In genomic region chr1:204150702-204151561, GRCh38 we compare ENCODE assay signal across 8 cellular contexts. TPM values are rescaled to one million over a fixed set of nuclear protein-coding genes. Genes with fewer than 3 reads are reported as not detected.
DNase-seq lines count a peak whose midpoint lies in the region; ATAC-seq and TF ChIP-seq lines count a peak whose summit lies in the region.

No MANE protein-coding gene starts in this region.

- CTCF ChIA-PET in GM10248 (lab: Yijun Ruan, JAX), result interaction anchor here (1.3 to 4.4 kb wide), 3 partner anchors 12 to 277 kb away, joined by 3 to 29 read pairs (median 7); no protein-coding TSS in a partner anchor

- H3K27ac ChIP-seq in BLaER1, result 0 out of 2 replicates have a peak overlapping the region, but pooled peaks have one; percentile 53
- H3K27ac ChIP-seq in Peyer's patch, result peak overlapping the region; percentile 49 to 70 (median 64)
- H3K27ac ChIP-seq in esophagus (ENCODE audit: low read depth in 2 of 2, low read length in 1 of 2), result peak overlapping the region; percentile 34 to 72
- H3K27ac ChIP-seq in neural progenitor cell, result no peak overlapping the region

- peak overlapping the region; percentile 84 for H3K4me3 ChIP-seq in BLaER1
- H3K4me3 ChIP-seq in Peyer's patch, result peak overlapping the region; percentile 51 to 79 (median 68)
- H3K4me3 ChIP-seq in esophagus (ENCODE audit: low read depth in 1 of 2, low read length in 2 of 2), result peak overlapping the region; percentile 66 to 68
- peak overlapping the region; percentile 86 for H3K4me3 ChIP-seq in neural progenitor cell

- H3K9me3 ChIP-seq in BLaER1, result no peaks in the 10 kb centered on the region
- H3K9me3 ChIP-seq in Peyer's patch, result no peaks in the 10 kb centered on the region
- no peaks in the 10 kb centered on the region for H3K9me3 ChIP-seq in esophagus (ENCODE audit: control insufficient read depth in 2 of 2, insufficient read depth in 1 of 2, low read depth in 1 of 2, low read length in 1 of 2)
- no peaks in the 10 kb centered on the region for H3K9me3 ChIP-seq in neural progenitor cell (ENCODE audit: low read depth)

- 28 to 31% methylated on average over 33 of the region's 33 CpGs for WGBS in esophagus, 2 donors

- no peak for TF ChIP-seq POLR2A in Peyer's patch (IDR thresholded peaks at IDR 0.05)

- peaks cover 30% of the 10 kb centered on the region for H3K4me1 Mint-ChIP-seq in neural progenitor cell

- H2AFZ ChIP-seq in neural progenitor cell (replicated peaks), result peak overlapping the region; percentile 98

- no peak overlapping the region for H3K27ac Mint-ChIP-seq in neural progenitor cell

- peak overlapping the region; percentile 78 for H3K9ac ChIP-seq in BLaER1
- no peak overlapping the region for H3K9ac ChIP-seq in neural progenitor cell

- H3K79me2 ChIP-seq in neural progenitor cell (ENCODE audit: low read depth), result no peaks in the 10 kb centered on the region

- peak overlapping the region; percentile 77 for H3K4me3 Mint-ChIP-seq in neural progenitor cell

- peak in 1 of 3 donors; percentile 48 for DNase-seq in Peyer's patch
- peak; percentile 61 for DNase-seq in neural progenitor cell (ENCODE audit: low spot score)
- no peak for DNase-seq in GM20000 (ENCODE audit: low spot score)
- DNase-seq in GM10248 (ENCODE audit: extremely low spot score), result no peak

- H3F3A ChIP-seq in neural progenitor cell (ENCODE audit: low read depth), result peaks cover 15% of the 10 kb centered on the region

- H3K36me3 Mint-ChIP-seq in neural progenitor cell, result no peaks in the 10 kb centered on the region

- H3K9me3 Mint-ChIP-seq in neural progenitor cell, result no peaks in the 10 kb centered on the region

- H3K4me1 ChIP-seq in BLaER1 (peaks cover 19% of the 10 kb centered on the region), Peyer's patch (peaks cover 0 to 14% (median 6%) of the 10 kb centered on the region in 4 donors), esophagus (ENCODE audit: control insufficient read depth in 2 of 2, insufficient read depth in 2 of 2, low read length in 1 of 2) (peaks cover 11 to 30% of the 10 kb centered on the region in 2 donors), neural progenitor cell (peaks cover 14% of the 10 kb centered on the region)

- H4K20me1 ChIP-seq in BLaER1, result no peaks in the 10 kb centered on the region
- peaks cover 6% of the 10 kb centered on the region for H4K20me1 ChIP-seq in neural progenitor cell (ENCODE audit: low read depth)

- peaks cover 28% of the 10 kb centered on the region for H3K27me3 Mint-ChIP-seq in neural progenitor cell (ENCODE audit: insufficient read depth, low read depth)

- POLR2A ChIA-PET in GM10248 (lab: Yijun Ruan, JAX), result no interaction called here

- H3K36me3 ChIP-seq in BLaER1 (peaks cover 3% of the 10 kb centered on the region; the same call in 1 of the 2 replicates), Peyer's patch (no peaks in the 10 kb centered on the region), esophagus (ENCODE audit: control insufficient read depth in 2 of 2, insufficient read depth in 2 of 2, low read length in 1 of 2) (peaks cover 0 to 2% of the 10 kb centered on the region in 2 donors), neural progenitor cell (no peaks in the 10 kb centered on the region)

- ATAC-seq in GM21423 (IDR thresholded peaks at IDR 0.05; ENCODE audit: unreplicated experiment), result no peak
- ATAC-seq in GM19328 (IDR thresholded peaks at IDR 0.05; ENCODE audit: unreplicated experiment), result no peak

- H3K27me3 ChIP-seq in BLaER1, result no peaks in the 10 kb centered on the region
- H3K27me3 ChIP-seq in Peyer's patch, result no peaks in the 10 kb centered on the region
- H3K27me3 ChIP-seq in esophagus (ENCODE audit: control insufficient read depth in 1 of 2, insufficient read depth in 2 of 2, low read length in 2 of 2), result no peaks in the 10 kb centered on the region
- peaks cover 45% of the 10 kb centered on the region for H3K27me3 ChIP-seq in neural progenitor cell

- peak overlapping the region; percentile 93 for H3K4me2 ChIP-seq in BLaER1
- H3K4me2 ChIP-seq in neural progenitor cell, result peak overlapping the region; percentile 90

- TF ChIP-seq CTCF in Peyer's patch (IDR thresholded peaks at IDR 0.05), result no peak
- peak; percentile 7 for TF ChIP-seq CTCF in neural progenitor cell (IDR thresholded peaks at IDR 0.05)
- TF ChIP-seq CTCF in GM20000 (IDR thresholded peaks at IDR 0.05; ENCODE audit: extremely low read depth, missing control alignments), result no peak
- TF ChIP-seq CTCF in GM10248 (IDR thresholded peaks at IDR 0.05; ENCODE audit: control extremely low read depth, extremely low read depth, low read depth, missing control alignments), result no peak

RNA-seq across cellular contexts. Expression of gene ETNK2, which starts 0.9 kb away (rescaled TPM):
- total RNA-seq in Peyer's patch (1 to 10 TPM in 2 of 4 donors, under 1 TPM in 1, not detected in 1; 0.35 to 9.7 (median 5.7) TPM), neural progenitor cell (ENCODE audit: low replicate concordance) (5.3 and 17.6 TPM in 2 replicates)
- 10 to 100 TPM in 1 of 2 donors, 1 to 10 TPM in 1; 9.5 to 16.1 TPM for polyA plus RNA-seq in esophagus

RNA-seq across cellular contexts. Expression of gene REN, which starts 15.2 kb away (rescaled TPM):
- total RNA-seq in Peyer's patch (not detected), neural progenitor cell (ENCODE audit: low replicate concordance) (not detected in 2 replicates)
- under 1 TPM; 0.18 to 0.27 TPM for polyA plus RNA-seq in esophagus

RNA-seq across cellular contexts. Expression of gene KISS1, which starts 45.4 kb away (rescaled TPM):
- total RNA-seq in Peyer's patch, result 1 to 10 TPM in 2 of 4 donors, not detected in 2; 3.0 to 7.0 TPM
- not detected for polyA plus RNA-seq in esophagus
- total RNA-seq in neural progenitor cell (ENCODE audit: low replicate concordance), result not detected in 2 replicates
